1 cellular context compared by ENCODE assay signal in genomic region chr1:43991476-43992231, GRCh38.
TF ChIP-seq lines count a peak whose summit lies in the region.

CCDC24 (plus strand) TSS chr1:43991599; CDS start chr1:43991879, 280 bp downstream.

TF ChIP-seq in K562, 482 proteins besides CTCF, POLR2A, EP300 and RAD21 (continued from another document and continues in another):
- peak; percentile 87 for TF ChIP-seq ARID4B (CRISPR knock-in tag; IDR thresholded peaks at IDR 0.05)
- TF ChIP-seq ZNF76 (CRISPR knock-in tag; IDR thresholded peaks at IDR 0.05; ENCODE audit: borderline replicate concordance), result no peak
- TF ChIP-seq RBM22 (IDR thresholded peaks at IDR 0.05; ENCODE audit: low read depth, low read length, poor library complexity, severe bottlenecking), result peak; percentile 95
- TF ChIP-seq RHOXF2B (CRISPR knock-in tag; conservative IDR thresholded peaks at IDR 0.05), result no peak
- no peak for TF ChIP-seq ZNF140 (CRISPR knock-in tag; IDR thresholded peaks at IDR 0.05)
- no peak for TF ChIP-seq TAF7 (tag; IDR thresholded peaks at IDR 0.05)
- TF ChIP-seq TEAD4 (IDR thresholded peaks at IDR 0.05; ENCODE audit: low read length), result no peak
- TF ChIP-seq TEAD4 (CRISPR knock-in tag; IDR thresholded peaks at IDR 0.05; ENCODE audit: borderline replicate concordance), result no peak
- no peak for TF ChIP-seq HNRNPH1 (optimal IDR thresholded peaks at IDR 0.05; ENCODE audit: low read depth, low read length)
- no peak for TF ChIP-seq CBX5 (IDR thresholded peaks at IDR 0.05; ENCODE audit: borderline replicate concordance, low read depth)
- no peak for TF ChIP-seq GTF2B (IDR thresholded peaks at IDR 0.05; ENCODE audit: extremely low read depth, insufficient read length)
- TF ChIP-seq ZNF124 (CRISPR knock-in tag; IDR thresholded peaks at IDR 0.05), result no peak
- TF ChIP-seq PPARD (CRISPR knock-in tag; IDR thresholded peaks at IDR 0.05), result no peak
- peak; percentile 10 to 83 for TF ChIP-seq E2F6 (IDR thresholded peaks at IDR 0.05; ENCODE audit: borderline replicate concordance in 1 of 2, extremely low read depth in 1 of 2, insufficient read depth in 1 of 2, insufficient read length in 1 of 2, low read depth in 1 of 2, low read length in 1 of 2, poor library complexity in 1 of 2, severe bottlenecking in 1 of 2)
- TF ChIP-seq ZBTB11 (CRISPR knock-in tag; IDR thresholded peaks at IDR 0.05), result peak in 1 of 3 experiments; percentile 91; a peak in 3 of 6 replicates
- TF ChIP-seq ELK1 (CRISPR knock-in tag; IDR thresholded peaks at IDR 0.05), result no peak
- TF ChIP-seq HOXB6 (CRISPR knock-in tag; IDR thresholded peaks at IDR 0.05; ENCODE audit: borderline replicate concordance), result no peak
- TF ChIP-seq MIER1 (IDR thresholded peaks at IDR 0.05; ENCODE audit: low read depth), result no peak
- peak in 1 of 2 experiments; percentile 55; a peak in 1 of 4 replicates for TF ChIP-seq SRF (CRISPR knock-in tag; IDR thresholded peaks at IDR 0.05)
- no peak for TF ChIP-seq COPS2 (conservative IDR thresholded peaks at IDR 0.05)
- no peak for TF ChIP-seq MAFK (IDR thresholded peaks at IDR 0.05; ENCODE audit: low read length)
- peak; percentile 54 for TF ChIP-seq KDM5B (IDR thresholded peaks at IDR 0.05; ENCODE audit: insufficient replicate concordance, low read depth, low read length)
- TF ChIP-seq NR2C1 (IDR thresholded peaks at IDR 0.05), result peak; percentile 39; the same call in 1 of the 2 replicates
- TF ChIP-seq NR2C1 (tag; IDR thresholded peaks at IDR 0.05), result peak; percentile 10; the same call in 1 of the 2 replicates
- peak; percentile 55; the same call in 1 of the 2 replicates for TF ChIP-seq ZBTB33 (CRISPR knock-in tag; IDR thresholded peaks at IDR 0.05)
- peak; percentile 18; the same call in 1 of the 2 replicates for TF ChIP-seq LCOR (CRISPR knock-in tag; IDR thresholded peaks at IDR 0.05)
- TF ChIP-seq HMG20B (CRISPR knock-in tag; IDR thresholded peaks at IDR 0.05), result no peak
- TF ChIP-seq TBL1XR1 (IDR thresholded peaks at IDR 0.05; ENCODE audit: low read length in 2 of 2), result no peak
- TF ChIP-seq ZNF79 (CRISPR knock-in tag; IDR thresholded peaks at IDR 0.05; ENCODE audit: low read depth), result no peak
- no peak for TF ChIP-seq ZNF197 (CRISPR knock-in tag; IDR thresholded peaks at IDR 0.05; ENCODE audit: low read depth)
- peak; percentile 74 for TF ChIP-seq ZNF511 (CRISPR knock-in tag; IDR thresholded peaks at IDR 0.05)
- peak; percentile 67; the same call in 1 of the 2 replicates for TF ChIP-seq ZNF12 (CRISPR knock-in tag; IDR thresholded peaks at IDR 0.05)
- peak; percentile 62 for TF ChIP-seq ZNF431 (CRISPR knock-in tag; IDR thresholded peaks at IDR 0.05)
- TF ChIP-seq MAFG (tag; conservative IDR thresholded peaks at IDR 0.05), result no peak
- no peak; the same call in 1 of the 2 replicates for TF ChIP-seq KLF16 (IDR thresholded peaks at IDR 0.05)
- peak; percentile 77 for TF ChIP-seq PRDM10 (IDR thresholded peaks at IDR 0.05; ENCODE audit: partially characterized antibody)
- TF ChIP-seq ZNF436 (CRISPR knock-in tag; IDR thresholded peaks at IDR 0.05), result no peak
- TF ChIP-seq CHD2 (IDR thresholded peaks at IDR 0.05; ENCODE audit: low read depth, low read length), result peak; percentile 7; the same call in 1 of the 2 replicates
- no peak for TF ChIP-seq NCOA4 (IDR thresholded peaks at IDR 0.05; ENCODE audit: partially characterized antibody)
- TF ChIP-seq SREBF2 (CRISPR knock-in tag; IDR thresholded peaks at IDR 0.05), result 0 out of 2 replicates have a peak, but pooled peaks have one; percentile 48
- TF ChIP-seq EP400 (IDR thresholded peaks at IDR 0.05), result peak; percentile 84
